23 cellular contexts compared by ENCODE assay signal in the genomic region with DNA sequence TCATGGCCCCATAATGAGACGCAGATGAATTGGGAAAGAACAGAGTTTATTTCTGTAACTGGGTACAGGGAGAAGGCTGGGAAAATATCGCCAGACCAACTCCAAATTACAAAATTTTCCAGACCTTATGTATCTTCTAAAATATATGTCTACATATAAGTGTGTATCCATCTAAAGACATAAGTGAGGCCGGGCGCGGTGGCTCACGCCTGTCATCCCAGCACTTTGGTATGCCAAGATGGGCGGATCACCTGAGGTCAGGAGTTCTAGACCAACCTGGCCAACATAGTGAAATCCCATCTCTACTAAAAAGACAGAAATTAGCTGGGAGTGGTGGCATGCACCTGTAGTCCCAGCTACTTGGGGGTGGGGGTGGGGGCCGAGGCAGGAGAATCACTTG.
"Had no signal": no experiment of that assay in that cellular context is flagged by ENCODE, and none has a peak within 500 bp of the region (broad histone marks: within the 10 kb centered on the region; RNA-seq: fewer than 3 reads in every experiment).

No MANE protein-coding gene starts in this region.

- H3K36me3 ChIP-seq: colonic mucosa, gastrocnemius medialis, lower lobe of right lung, right lobe of liver, thoracic aorta, tibial nerve, vagina had no signal

- ATAC-seq: esophagus mucosa; gastrocnemius medialis; left ventricle myocardium superior; lower lobe of right lung; natural killer cell; right lobe of liver; stimulated activated naive B cell treated with anti-CD40 and anti-IgM and Interleukin-4, amounts not matched to agents 10 μg/mL and 1 μg/mL and 100 μg/mL, for 72 hours had no signal

- H3K9me3 ChIP-seq: colonic mucosa, gastrocnemius medialis, lower lobe of right lung, right lobe of liver, thoracic aorta, tibial nerve, vagina had no signal

- H3K27ac ChIP-seq: colonic mucosa, epithelial cell of prostate, gastrocnemius medialis, lower lobe of right lung, right lobe of liver, thoracic aorta, tibial nerve, vagina had no signal

- H3K4me1 ChIP-seq: gastrocnemius medialis, lower lobe of right lung, right lobe of liver, tibial nerve, vagina had no signal

- H3K9me3 Mint-ChIP-seq: dendritic cell treated with granulocyte-macrophage colony-stimulating factor and Interleukin-4, amounts not matched to agents 40 ng/mL and 50 ng/mL, for 4 days; natural killer cell; stimulated activated naive B cell treated with anti-CD40 and anti-IgM and Interleukin-4, amounts not matched to agents 10 μg/mL and 1 μg/mL and 100 μg/mL, for 72 hours; stimulated activated naive CD8-positive, alpha-beta T cell treated with anti-CD3 and anti-CD28 coated beads, Interleukin-15, Interleukin-2, amounts not matched to agents 100 ng/mL and 50 ng/mL, for 24 hours had no signal

- FAIRE-seq: keratinocyte had no signal

- H3K36me3 Mint-ChIP-seq: natural killer cell; stimulated activated naive B cell treated with anti-CD40 and anti-IgM and Interleukin-4, amounts not matched to agents 10 μg/mL and 1 μg/mL and 100 μg/mL, for 72 hours had no signal

- H3K27ac Mint-ChIP-seq: dendritic cell treated with granulocyte-macrophage colony-stimulating factor and Interleukin-4, amounts not matched to agents 40 ng/mL and 50 ng/mL, for 4 days; natural killer cell; stimulated activated naive CD8-positive, alpha-beta T cell treated with anti-CD3 and anti-CD28 coated beads, Interleukin-15, Interleukin-2, amounts not matched to agents 100 ng/mL and 50 ng/mL, for 24 hours had no signal

- H3K4me3 ChIP-seq: colonic mucosa, gastrocnemius medialis, lower lobe of right lung, right lobe of liver, smooth muscle cell, thoracic aorta, tibial nerve, vagina had no signal

- H3K4me2 ChIP-seq: smooth muscle cell had no signal

- H3K27me3 Mint-ChIP-seq: stimulated activated naive B cell treated with anti-CD40 and anti-IgM and Interleukin-4, amounts not matched to agents 10 μg/mL and 1 μg/mL and 100 μg/mL, for 72 hours had no signal

- H3K4me1 Mint-ChIP-seq: natural killer cell had no signal

- H3K4me3 Mint-ChIP-seq: dendritic cell treated with granulocyte-macrophage colony-stimulating factor and Interleukin-4, amounts not matched to agents 40 ng/mL and 50 ng/mL, for 4 days; endodermal cell; natural killer cell; stimulated activated naive B cell treated with anti-CD40 and anti-IgM and Interleukin-4, amounts not matched to agents 10 μg/mL and 1 μg/mL and 100 μg/mL, for 72 hours; stimulated activated naive CD8-positive, alpha-beta T cell treated with anti-CD3 and anti-CD28 coated beads, Interleukin-15, Interleukin-2, amounts not matched to agents 100 ng/mL and 50 ng/mL, for 24 hours had no signal

- DNase-seq: colonic mucosa; effector CD8-positive, alpha-beta T cell; endodermal cell; foreskin fibroblast; gastrocnemius medialis; head of caudate nucleus; left ventricle myocardium superior; lower lobe of right lung; natural killer cell; nucleus accumbens; retina; stimulated activated CD4-positive, alpha-beta T cell treated with anti-CD3 and anti-CD28 coated beads, Interleukin-4, amount 100 ng/mL, for 4 hours; stimulated activated naive B cell treated with anti-CD40 and anti-IgM and Interleukin-4, amounts not matched to agents 10 μg/mL and 1 μg/mL and 100 μg/mL, for 72 hours had no signal

- H3K27me3 ChIP-seq: colonic mucosa, gastrocnemius medialis, right lobe of liver, tibial nerve, vagina had no signal
